ENCODE assay signal across 11 cellular contexts in genomic region chr3:138513073-138513843, GRCh38.
A peak's percentile ranks its signal among the peaks of the same experiment; 100 is the strongest.
DNase-seq lines count a peak whose midpoint lies in the region; ATAC-seq, FAIRE-seq and TF ChIP-seq lines count a peak whose summit lies in the region.
"Had no signal": no experiment of that assay in that cellular context is flagged by ENCODE, and none has a peak within 500 bp of the region (broad histone marks: within the 10 kb centered on the region; RNA-seq: fewer than 3 reads in every experiment).

No MANE protein-coding gene starts in this region.

- TF ChIP-seq CTCF in activated CD8-positive, alpha-beta T cell treated with anti-CD3 and anti-CD28 coated beads for 36 hours (IDR thresholded peaks at IDR 0.05) = no peak

- no peak overlapping the region for H3K27ac Mint-ChIP-seq in activated CD8-positive, alpha-beta T cell treated with anti-CD3 and anti-CD28 coated beads for 36 hours

- peak; percentile 38 for FAIRE-seq in GM18507 (lab: Jason Lieb, UNC)

- H3K4me3 Mint-ChIP-seq in activated CD8-positive, alpha-beta T cell treated with anti-CD3 and anti-CD28 coated beads for 36 hours = no peak overlapping the region

- H3K9me3 ChIP-seq in HAP-1 = no peaks in the 10 kb centered on the region; the same call in 1 of the 2 replicates

- intact Hi-C loops in activated CD8-positive, alpha-beta T cell treated with anti-CD3 and anti-CD28 coated beads for 36 hours (cut with micrococcal nuclease) = no loop called here

- H3K4me3 ChIP-seq in HAP-1 = no peak overlapping the region
- H3K4me3 ChIP-seq: tibial artery had no signal

- DNase-seq in GM18507 (ENCODE audit: extremely low spot score, insufficient read length, low read depth) (no peak), GM19238 (ENCODE audit: insufficient read length, low spot score) (peak; percentile 6), OCI-M2 (lab: John Stamatoyannopoulos, UW; ENCODE audit: unreplicated experiment) (no peak), HAP-1 (ENCODE audit: low spot score in 2 of 2) (no peak)
- no peak for DNase-seq in activated CD8-positive, alpha-beta T cell treated with anti-CD3 and anti-CD28 coated beads for 36 hours
- no peak for DNase-seq in activated CD4-positive, CD25-positive, alpha-beta regulatory T cell treated with anti-CD3 and anti-CD28 coated beads, Interleukin-2, amount 50 U/mL, for 72 hours
- DNase-seq: NCI-H510A, SW 1271, tibial artery had no signal

- no peaks in the 10 kb centered on the region; the same call in 1 of the 2 replicates for H3K4me1 ChIP-seq in HAP-1
- H3K4me1 ChIP-seq: tibial artery had no signal

- CTCF ChIA-PET in activated CD8-positive, alpha-beta T cell treated with anti-CD3 and anti-CD28 coated beads for 36 hours (lab: Charles Lee) = interaction anchor here (0.8 to 1.2 kb wide), 3 partner anchors 34 to 81 kb away, joined by 3 read pairs; partner anchors contain the start of gene CEP70

- H3K36me3 Mint-ChIP-seq in activated CD8-positive, alpha-beta T cell treated with anti-CD3 and anti-CD28 coated beads for 36 hours (ENCODE audit: low read depth) = peaks cover 16% of the 10 kb centered on the region

- H3K9me3 Mint-ChIP-seq in activated CD8-positive, alpha-beta T cell treated with anti-CD3 and anti-CD28 coated beads for 36 hours = no peaks in the 10 kb centered on the region

- in situ Hi-C loops in HAP-1 (cut with MboI; ENCODE audit: low sequenced_read_pairs) = no loop called here

- H3K27me3 Mint-ChIP-seq in activated CD8-positive, alpha-beta T cell treated with anti-CD3 and anti-CD28 coated beads for 36 hours = no peaks in the 10 kb centered on the region

- peaks cover 6% of the 10 kb centered on the region for H3K4me1 Mint-ChIP-seq in activated CD8-positive, alpha-beta T cell treated with anti-CD3 and anti-CD28 coated beads for 36 hours (ENCODE audit: low read depth)

- POLR2A ChIA-PET in activated CD8-positive, alpha-beta T cell treated with anti-CD3 and anti-CD28 coated beads for 36 hours (lab: Charles Lee) = no interaction called here

- no peaks in the 10 kb centered on the region for H3K27me3 ChIP-seq in HAP-1 (ENCODE audit: low read depth)
- H3K27me3 ChIP-seq: tibial artery had no signal

- H3K36me3 ChIP-seq in HAP-1 (replicated peaks) = peaks cover 2% of the 10 kb centered on the region; the same call in 1 of the 2 replicates

- ATAC-seq in HG02852 (IDR thresholded peaks at IDR 0.05; ENCODE audit: unreplicated experiment) (peak; percentile 85), HG02840 (IDR thresholded peaks at IDR 0.05; ENCODE audit: low FRiP score, unreplicated experiment) (no peak)
- ATAC-seq in activated CD8-positive, alpha-beta T cell treated with anti-CD3 and anti-CD28 coated beads for 36 hours = peak; percentile 77
